2 cellular contexts compared by ENCODE assay signal in the genomic region with DNA sequence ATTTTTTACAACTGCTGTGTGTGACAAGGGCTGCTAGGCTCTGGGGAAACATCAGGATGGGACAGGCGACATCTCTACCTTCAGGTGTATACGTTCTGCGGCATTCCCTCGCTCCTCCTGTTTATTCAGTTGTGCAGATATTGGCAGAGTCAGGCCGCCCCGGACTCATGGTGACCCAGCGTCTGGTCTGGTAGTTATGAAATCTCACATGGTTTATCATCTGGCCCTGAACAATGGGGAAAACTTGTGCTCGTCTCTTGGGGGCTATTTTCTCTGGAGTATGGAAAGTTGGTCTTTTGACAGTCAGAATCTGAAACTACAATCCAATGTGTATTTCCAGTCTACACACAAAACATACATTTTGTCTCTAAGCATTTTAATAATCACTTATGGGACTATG.
TF ChIP-seq lines count a peak whose summit lies in the region.

No MANE protein-coding gene starts in this region.

TF ChIP-seq in IMR-90, 13 proteins besides CTCF, POLR2A, EP300 and RAD21:
- TF ChIP-seq RCOR1 (IDR thresholded peaks at IDR 0.05; ENCODE audit: insufficient replicate concordance, low read length): no peak
- TF ChIP-seq MXI1 (IDR thresholded peaks at IDR 0.05; ENCODE audit: borderline replicate concordance, low read depth, low read length): no peak
- TF ChIP-seq, protein P1, sequence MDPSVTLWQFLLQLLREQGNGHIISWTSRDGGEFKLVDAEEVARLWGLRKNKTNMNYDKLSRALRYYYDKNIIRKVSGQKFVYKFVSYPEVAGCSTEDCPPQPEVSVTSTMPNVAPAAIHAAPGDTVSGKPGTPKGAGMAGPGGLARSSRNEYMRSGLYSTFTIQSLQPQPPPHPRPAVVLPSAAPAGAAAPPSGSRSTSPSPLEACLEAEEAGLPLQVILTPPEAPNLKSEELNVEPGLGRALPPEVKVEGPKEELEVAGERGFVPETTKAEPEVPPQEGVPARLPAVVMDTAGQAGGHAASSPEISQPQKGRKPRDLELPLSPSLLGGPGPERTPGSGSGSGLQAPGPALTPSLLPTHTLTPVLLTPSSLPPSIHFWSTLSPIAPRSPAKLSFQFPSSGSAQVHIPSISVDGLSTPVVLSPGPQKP (IDR thresholded peaks at IDR 0.05; ENCODE audit: borderline replicate concordance, low read depth, low read length): no peak
- peak; percentile 16; the same call in 1 of the 2 replicates for TF ChIP-seq BHLHE40 (IDR thresholded peaks at IDR 0.05; ENCODE audit: low read depth, low read length)
- TF ChIP-seq, protein P2, sequence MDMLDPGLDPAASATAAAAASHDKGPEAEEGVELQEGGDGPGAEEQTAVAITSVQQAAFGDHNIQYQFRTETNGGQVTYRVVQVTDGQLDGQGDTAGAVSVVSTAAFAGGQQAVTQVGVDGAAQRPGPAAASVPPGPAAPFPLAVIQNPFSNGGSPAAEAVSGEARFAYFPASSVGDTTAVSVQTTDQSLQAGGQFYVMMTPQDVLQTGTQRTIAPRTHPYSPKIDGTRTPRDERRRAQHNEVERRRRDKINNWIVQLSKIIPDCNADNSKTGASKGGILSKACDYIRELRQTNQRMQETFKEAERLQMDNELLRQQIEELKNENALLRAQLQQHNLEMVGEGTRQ (IDR thresholded peaks at IDR 0.05; ENCODE audit: low read depth, low read length): no peak
- TF ChIP-seq CHD1 (IDR thresholded peaks at IDR 0.05; ENCODE audit: low read depth, low read length): no peak
- TF ChIP-seq MAZ (IDR thresholded peaks at IDR 0.05; ENCODE audit: borderline replicate concordance, low read depth, low read length): no peak
- TF ChIP-seq FOS (IDR thresholded peaks at IDR 0.05; ENCODE audit: low read depth, low read length): peak; percentile 86
- no peak for TF ChIP-seq MAFK (IDR thresholded peaks at IDR 0.05; ENCODE audit: low read depth, low read length)
- peak; percentile 75 for TF ChIP-seq NFE2L2 (IDR thresholded peaks at IDR 0.05; ENCODE audit: low read depth, low read length)
- no peak for TF ChIP-seq RFX5 (IDR thresholded peaks at IDR 0.05; ENCODE audit: low read depth, low read length)
- TF ChIP-seq CEBPB (IDR thresholded peaks at IDR 0.05; ENCODE audit: low read depth, low read length): peak; percentile 75
- no peak for TF ChIP-seq SMC3 (IDR thresholded peaks at IDR 0.05; ENCODE audit: low read depth, low read length)

TF ChIP-seq in K562, 482 proteins besides CTCF, POLR2A, EP300 and RAD21:
- TF ChIP-seq MAFG (tag; conservative IDR thresholded peaks at IDR 0.05) (peak; percentile 46), ZNF551 (CRISPR knock-in tag; IDR thresholded peaks at IDR 0.05) (no peak), CEBPB (tag; IDR thresholded peaks at IDR 0.05) (peak; percentile 4; the same call in 1 of the 2 replicates)
- TF ChIP-seq, protein P3, sequence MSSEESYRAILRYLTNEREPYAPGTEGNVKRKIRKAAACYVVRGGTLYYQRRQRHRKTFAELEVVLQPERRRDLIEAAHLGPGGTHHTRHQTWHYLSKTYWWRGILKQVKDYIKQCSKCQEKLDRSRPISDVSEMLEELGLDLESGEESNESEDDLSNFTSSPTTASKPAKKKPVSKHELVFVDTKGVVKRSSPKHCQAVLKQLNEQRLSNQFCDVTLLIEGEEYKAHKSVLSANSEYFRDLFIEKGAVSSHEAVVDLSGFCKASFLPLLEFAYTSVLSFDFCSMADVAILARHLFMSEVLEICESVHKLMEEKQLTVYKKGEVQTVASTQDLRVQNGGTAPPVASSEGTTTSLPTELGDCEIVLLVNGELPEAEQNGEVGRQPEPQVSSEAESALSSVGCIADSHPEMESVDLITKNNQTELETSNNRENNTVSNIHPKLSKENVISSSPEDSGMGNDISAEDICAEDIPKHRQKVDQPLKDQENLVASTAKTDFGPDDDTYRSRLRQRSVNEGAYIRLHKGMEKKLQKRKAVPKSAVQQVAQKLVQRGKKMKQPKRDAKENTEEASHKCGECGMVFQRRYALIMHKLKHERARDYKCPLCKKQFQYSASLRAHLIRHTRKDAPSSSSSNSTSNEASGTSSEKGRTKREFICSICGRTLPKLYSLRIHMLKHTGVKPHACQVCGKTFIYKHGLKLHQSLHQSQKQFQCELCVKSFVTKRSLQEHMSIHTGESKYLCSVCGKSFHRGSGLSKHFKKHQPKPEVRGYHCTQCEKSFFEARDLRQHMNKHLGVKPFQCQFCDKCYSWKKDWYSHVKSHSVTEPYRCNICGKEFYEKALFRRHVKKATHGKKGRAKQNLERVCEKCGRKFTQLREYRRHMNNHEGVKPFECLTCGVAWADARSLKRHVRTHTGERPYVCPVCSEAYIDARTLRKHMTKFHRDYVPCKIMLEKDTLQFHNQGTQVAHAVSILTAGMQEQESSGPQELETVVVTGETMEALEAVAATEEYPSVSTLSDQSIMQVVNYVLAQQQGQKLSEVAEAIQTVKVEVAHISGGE (CRISPR knock-in tag; IDR thresholded peaks at IDR 0.05): peak in 1 of 3 experiments; percentile 47; a peak in 1 of 6 replicates
